Comparison of ENCODE assay signal across 8 cellular contexts in genomic region chr11:2376751-2377451, GRCh38. TPM values are rescaled to one million over a fixed set of nuclear protein-coding genes. Genes with fewer than 3 reads are reported as not detected.
DNase-seq lines count a peak whose midpoint lies in the region; ATAC-seq and TF ChIP-seq lines count a peak whose summit lies in the region.

CD81 (plus strand) TSS chr11:2377310; CDS start chr11:2377550, 240 bp downstream.

- DNase-seq in NCI-H2081 (lab: John Stamatoyannopoulos, UW) (peak; percentile 4 to 15), NCI-H2081 treated with DMSO at 0.1 percent for 48 hours (lab: John Stamatoyannopoulos, UW) (no peak), breast epithelium (ENCODE audit: low spot score in 2 of 2) (no peak), iPS-NIHi7 (ENCODE audit: extremely low spot score) (peak; percentile 92), spleen (peak; percentile 91)

- TF ChIP-seq POLR2A in breast epithelium (IDR thresholded peaks at IDR 0.05): no peak
- TF ChIP-seq POLR2A in spleen (IDR thresholded peaks at IDR 0.05): peak in 1 of 3 donors; percentile 25

- peak within 1 kb of the TSS; percentile 89 for H3K27ac ChIP-seq in VCaP
- H3K27ac ChIP-seq in breast epithelium: peak within 1 kb of the TSS; percentile 98 to 100
- peak within 1 kb of the TSS; percentile 90 to 98 (median 96) for H3K27ac ChIP-seq in spleen

- H3K36me3 ChIP-seq in breast epithelium (no peaks in the 10 kb centered on the region), spleen (peaks cover 0 to 6% (median 0%) of the 10 kb centered on the region in 6 donors)

- intact Hi-C loops in breast epithelium (cut with DNase I; ENCODE audit: low total_unique reads) (no loop called here), spleen (cut with DNase I; ENCODE audit: low total_unique reads) (no loop called here)

- whole genome bisulfite sequencing in spleen, 5 donors: 6 to 17% (median 12%) methylated on average over 13 to 65 of the region's 65 CpGs

- ATAC-seq in HG03175 (IDR thresholded peaks at IDR 0.05; ENCODE audit: unreplicated experiment) (peak; percentile 42), GM18870 (IDR thresholded peaks at IDR 0.05; ENCODE audit: unreplicated experiment) (no peak)

- TF ChIP-seq CTCF in VCaP (conservative IDR thresholded peaks at IDR 0.05) (no peak), breast epithelium (IDR thresholded peaks at IDR 0.05) (peak in 1 of 3 donors; percentile 12), spleen (IDR thresholded peaks at IDR 0.05 in 8 of 11, conservative IDR thresholded peaks at IDR 0.05 in 3 of 11) (peak in 4 of 11 experiments; percentile 8 to 19 (median 18))

- H3K9me3 ChIP-seq in breast epithelium: no peaks in the 10 kb centered on the region
- H3K9me3 ChIP-seq in spleen: no peaks in the 10 kb centered on the region

- no peaks in the 10 kb centered on the region for H3K27me3 ChIP-seq in breast epithelium
- H3K27me3 ChIP-seq in spleen (replicated peaks in 1 of 7): peaks cover 0 to 12% (median 0%) of the 10 kb centered on the region in 7 donors

- H3K4me1 ChIP-seq in breast epithelium: peaks cover 20 to 31% of the 10 kb centered on the region in 2 donors
- peaks cover 27 to 72% (median 50%) of the 10 kb centered on the region in 6 donors for H3K4me1 ChIP-seq in spleen

- peak within 1 kb of the TSS; percentile 100 for H3K4me3 ChIP-seq in breast epithelium
- H3K4me3 ChIP-seq in spleen: peak within 1 kb of the TSS; percentile 75 to 97 (median 86)

RNA-seq across cellular contexts. Expression of gene CD81, which starts in this region (rescaled TPM):
- total RNA-seq in breast epithelium: 100 to 1,000 TPM; 311 to 770 (median 330) TPM
- total RNA-seq in spleen: 100 to 1,000 TPM; 370 to 594 (median 472) TPM
- 100 to 1,000 TPM; 191 to 368 (median 339) TPM for polyA plus RNA-seq in spleen

Comparison
In these comparisons a context has a peak if more than half of its experiments do, and no peak if none do; other contexts are left out.
1. DNase-seq: peak in NCI-H2081 (2 of 2), iPS-NIHi7 (single experiment) and spleen (single experiment); none in NCI-H2081 treated with DMSO at 0.1 percent for 48 hours (single experiment) and breast epithelium (0 of 2).
2. Peak in every context shown above with its lines, with median percentiles within 50 percentile points of each other: H3K27ac ChIP-seq.